Comparison of ENCODE assay signal across 22 cellular contexts in genomic region chr6:14681699-14682487, GRCh38.
DNase-seq lines count a peak whose midpoint lies in the region; TF ChIP-seq lines count a peak whose summit lies in the region.
"Had no signal": no experiment of that assay in that cellular context is flagged by ENCODE, and none has a peak within 500 bp of the region (broad histone marks: within the 10 kb centered on the region; RNA-seq: fewer than 3 reads in every experiment).

No MANE protein-coding gene starts in this region.

- no peaks in the 10 kb centered on the region for H3K36me3 ChIP-seq in neutrophil
- H3K36me3 ChIP-seq: heart left ventricle, thoracic aorta, WERI-Rb-1 had no signal

- H3K27ac ChIP-seq in neutrophil, result peak overlapping the region; percentile 29
- H3K27ac ChIP-seq: heart left ventricle, thoracic aorta, WERI-Rb-1 had no signal

- peaks cover 9 to 10% of the 10 kb centered on the region in 2 experiments for H3K4me1 ChIP-seq in neutrophil (ENCODE audit: control insufficient read depth in 1 of 2, insufficient read depth in 1 of 2, low read depth in 1 of 2, low read length in 1 of 2)

- intact Hi-C loops in activated T-helper 1 cell treated with anti-CD3 and anti-CD28 coated beads, Interleukin-12 subunit alpha, Interleukin-12 subunit beta, Interleukin-2, Interleukin-4 antibody, amounts not matched to agents 30 ng/mL and 10 ng/mL and 1 ng/mL, durations not matched to agents 14 hours and 24 hours and 36 hours (cut with micrococcal nuclease), result no loop called here

- no peaks in the 10 kb centered on the region for H3K36me3 Mint-ChIP-seq in activated T-helper 1 cell treated with anti-CD3 and anti-CD28 coated beads, Interleukin-12 subunit alpha, Interleukin-12 subunit beta, Interleukin-2, Interleukin-4 antibody, amounts not matched to agents 30 ng/mL and 10 ng/mL and 1 ng/mL, durations not matched to agents 14 hours and 24 hours and 36 hours (ENCODE audit: low read depth)
- H3K36me3 Mint-ChIP-seq: stimulated activated memory B cell treated with anti-CD40 and anti-IgM and Interleukin-4, amounts not matched to agents 10 μg/mL and 1 μg/mL and 100 μg/mL, for 72 hours had no signal

- peaks cover 6% of the 10 kb centered on the region for H3K9me3 Mint-ChIP-seq in activated T-helper 1 cell treated with anti-CD3 and anti-CD28 coated beads, Interleukin-12 subunit alpha, Interleukin-12 subunit beta, Interleukin-2, Interleukin-4 antibody, amounts not matched to agents 30 ng/mL and 10 ng/mL and 1 ng/mL, durations not matched to agents 14 hours and 24 hours and 36 hours
- H3K9me3 Mint-ChIP-seq: activated naive CD4-positive, alpha-beta T cell treated with anti-CD3 and anti-CD28 coated beads for 36 hours; stimulated activated memory B cell treated with anti-CD40 and anti-IgM and Interleukin-4, amounts not matched to agents 10 μg/mL and 1 μg/mL and 100 μg/mL, for 72 hours had no signal

- H3K4me3 Mint-ChIP-seq in activated T-helper 1 cell treated with anti-CD3 and anti-CD28 coated beads, Interleukin-12 subunit alpha, Interleukin-12 subunit beta, Interleukin-2, Interleukin-4 antibody, amounts not matched to agents 30 ng/mL and 10 ng/mL and 1 ng/mL, durations not matched to agents 14 hours and 24 hours and 36 hours, result no peak overlapping the region
- H3K4me3 Mint-ChIP-seq: activated naive CD4-positive, alpha-beta T cell treated with anti-CD3 and anti-CD28 coated beads for 36 hours; stimulated activated memory B cell treated with anti-CD40 and anti-IgM and Interleukin-4, amounts not matched to agents 10 μg/mL and 1 μg/mL and 100 μg/mL, for 72 hours had no signal

- no peak for TF ChIP-seq CTCF in neutrophil (IDR thresholded peaks at IDR 0.05)

- DNase-seq in GDM1 (lab: John Stamatoyannopoulos, UW), result peak; percentile 68
- peak; percentile 59 to 80 for DNase-seq in NOMO-1 (lab: John Stamatoyannopoulos, UW; ENCODE audit: unreplicated experiment in 2 of 2)
- DNase-seq in amniotic epithelial cell (ENCODE audit: low read depth), result peak; percentile 86
- no peak for DNase-seq in activated T-helper 1 cell treated with anti-CD3 and anti-CD28 coated beads, Interleukin-12 subunit alpha, Interleukin-12 subunit beta, Interleukin-2, Interleukin-4 antibody, amounts not matched to agents 30 ng/mL and 10 ng/mL and 1 ng/mL, durations not matched to agents 14 hours and 24 hours and 36 hours (ENCODE audit: low spot score)
- DNase-seq in activated CD4-positive, alpha-beta T cell treated with anti-CD3 and anti-CD28 coated beads, Interleukin-2, amount 50 U/mL, for 4 hours, result no peak
- DNase-seq in middle frontal gyrus (ENCODE audit: extremely low spot score, low spot score), result no peak
- DNase-seq in NAMALWA (ENCODE audit: low spot score), result no peak
- DNase-seq: activated naive CD4-positive, alpha-beta T cell treated with anti-CD3 and anti-CD28 coated beads for 36 hours; activated T-cell treated with anti-CD3 and anti-CD28 coated beads for 4 hours; aorta; Calu3; cerebellar nuclear complex; effector memory CD4-positive, alpha-beta T cell; heart left ventricle; NCI-H187 treated with DMSO at 0.1 percent for 48 hours; NK-92 treated with Interleukin-12 subunit alpha and Interleukin-12 subunit beta, amount 100 ng/mL, for 24 hours; right cardiac atrium; T-helper 1 cell; WERI-Rb-1 had no signal

- H3K4me1 Mint-ChIP-seq in activated T-helper 1 cell treated with anti-CD3 and anti-CD28 coated beads, Interleukin-12 subunit alpha, Interleukin-12 subunit beta, Interleukin-2, Interleukin-4 antibody, amounts not matched to agents 30 ng/mL and 10 ng/mL and 1 ng/mL, durations not matched to agents 14 hours and 24 hours and 36 hours (ENCODE audit: low read depth), result no peaks in the 10 kb centered on the region

- no peaks in the 10 kb centered on the region for H3K27me3 Mint-ChIP-seq in activated T-helper 1 cell treated with anti-CD3 and anti-CD28 coated beads, Interleukin-12 subunit alpha, Interleukin-12 subunit beta, Interleukin-2, Interleukin-4 antibody, amounts not matched to agents 30 ng/mL and 10 ng/mL and 1 ng/mL, durations not matched to agents 14 hours and 24 hours and 36 hours (ENCODE audit: insufficient read depth)
- H3K27me3 Mint-ChIP-seq: stimulated activated memory B cell treated with anti-CD40 and anti-IgM and Interleukin-4, amounts not matched to agents 10 μg/mL and 1 μg/mL and 100 μg/mL, for 72 hours had no signal

- no peak overlapping the region for H3K4me3 ChIP-seq in neutrophil (ENCODE audit: low read depth in 1 of 2, low read length in 1 of 2)
- H3K4me3 ChIP-seq: heart left ventricle, thoracic aorta had no signal

- no peaks in the 10 kb centered on the region for H3K27me3 ChIP-seq in neutrophil
- H3K27me3 ChIP-seq: heart left ventricle had no signal

- no peak overlapping the region for H3K27ac Mint-ChIP-seq in activated T-helper 1 cell treated with anti-CD3 and anti-CD28 coated beads, Interleukin-12 subunit alpha, Interleukin-12 subunit beta, Interleukin-2, Interleukin-4 antibody, amounts not matched to agents 30 ng/mL and 10 ng/mL and 1 ng/mL, durations not matched to agents 14 hours and 24 hours and 36 hours
- H3K27ac Mint-ChIP-seq: activated naive CD4-positive, alpha-beta T cell treated with anti-CD3 and anti-CD28 coated beads for 36 hours; stimulated activated memory B cell treated with anti-CD40 and anti-IgM and Interleukin-4, amounts not matched to agents 10 μg/mL and 1 μg/mL and 100 μg/mL, for 72 hours had no signal

- no peaks in the 10 kb centered on the region for H3K9me3 ChIP-seq in neutrophil
- H3K9me3 ChIP-seq: heart left ventricle, thoracic aorta had no signal

Comparison
In these comparisons a context has a peak if more than half of its experiments do, and no peak if none do; other contexts are left out.
1. DNase-seq: peak in GDM1 (single experiment), NOMO-1 (2 of 2) and amniotic epithelial cell (single experiment); none in activated T-helper 1 cell treated with anti-CD3 and anti-CD28 coated beads, Interleukin-12 subunit alpha, Interleukin-12 subunit beta, Interleukin-2, Interleukin-4 antibody, amounts not matched to agents 30 ng/mL and 10 ng/mL and 1 ng/mL, durations not matched to agents 14 hours and 24 hours and 36 hours (single experiment), activated CD4-positive, alpha-beta T cell treated with anti-CD3 and anti-CD28 coated beads, Interleukin-2, amount 50 U/mL, for 4 hours (0 of 2), middle frontal gyrus (single experiment) and NAMALWA (single experiment).